In the genomic region with DNA sequence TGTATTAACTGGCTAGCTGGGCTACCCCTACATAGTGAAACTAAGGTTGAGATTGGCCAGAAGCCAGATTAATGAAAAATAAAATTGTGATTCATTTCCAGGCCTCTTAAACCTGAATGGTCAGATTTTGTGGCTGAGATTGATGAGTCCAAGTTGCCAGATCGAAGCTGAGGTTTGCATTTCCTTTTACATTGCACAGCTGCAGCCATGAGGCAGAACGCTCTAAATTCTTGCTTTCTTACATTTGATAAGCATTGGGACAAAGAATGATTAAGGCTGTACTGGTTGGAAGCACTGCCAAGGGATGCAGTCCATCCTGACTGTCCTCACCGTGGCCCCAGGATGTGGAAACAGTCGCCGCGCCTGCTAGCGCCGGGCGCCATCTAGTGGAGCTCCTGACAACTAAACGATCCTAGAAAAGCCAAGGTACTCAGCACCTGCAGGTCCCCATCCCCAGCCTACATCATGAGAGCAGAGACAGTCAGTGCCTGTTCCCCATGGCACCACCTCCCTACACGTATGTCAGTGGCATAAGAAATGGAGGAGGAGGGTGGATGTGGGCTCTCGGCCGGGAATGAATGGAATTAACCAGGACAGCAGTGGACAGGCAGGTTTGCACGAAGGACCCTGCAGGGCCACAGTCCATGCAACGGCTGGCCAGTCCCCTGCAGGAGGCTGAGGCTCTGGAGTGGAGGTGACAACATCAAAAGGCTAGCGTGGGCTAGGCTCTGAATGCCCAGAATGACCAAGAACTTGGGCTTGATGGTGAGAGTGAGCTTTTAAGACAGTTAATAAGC, we compare ENCODE assay signal across 8 cellular contexts. TPM values are rescaled to one million over a fixed set of nuclear protein-coding genes. Genes with fewer than 3 reads are reported as not detected.
DNase-seq lines count a peak whose midpoint lies in the region; ATAC-seq and TF ChIP-seq lines count a peak whose summit lies in the region.

No MANE protein-coding gene starts in this region.

- peak overlapping the region in 1 of 5 donors; percentile 60 for H3K27ac ChIP-seq in adrenal gland
- H3K27ac ChIP-seq in right atrium auricular region = no peak overlapping the region

- 21 to 49% (median 26%) methylated on average over 8 to 16 of the region's 16 CpGs for WGBS in adrenal gland, 4 donors

- peaks cover 0 to 5% of the 10 kb centered on the region in 2 donors for H3K4me1 ChIP-seq in adrenal gland (replicated peaks in 1 of 2)
- H3K4me1 ChIP-seq in right atrium auricular region = peaks cover 0 to 21% of the 10 kb centered on the region in 2 donors

- DNase-seq in DMS79 treated with DMSO at 0.1 percent for 48 hours (lab: John Stamatoyannopoulos, UW) (peak; percentile 30), DMS79 (lab: John Stamatoyannopoulos, UW) (no peak), NCI-H1436 (lab: John Stamatoyannopoulos, UW) (peak; percentile 63), T-helper 1 cell (peak; percentile 28 to 63 (median 45)), adrenal gland (peak; percentile 72 to 91 (median 83)), right atrium auricular region (ENCODE audit: low spot score) (peak; percentile 77), sciatic nerve (ENCODE audit: low spot score) (peak; percentile 83)

- intact Hi-C loops in adrenal gland (cut with DNase I) (loop anchor here (5.0 to 10.0 kb wide), 3 partner anchors 318 to 598 kb away; no protein-coding TSS in a partner anchor), sciatic nerve (cut with DNase I) (loop anchor here (2.0 to 10.0 kb wide), 2 partner anchors 456 to 608 kb away; no protein-coding TSS in a partner anchor)

- TF ChIP-seq POLR2A in adrenal gland (IDR thresholded peaks at IDR 0.05) = no peak

- H3K36me3 ChIP-seq in adrenal gland (replicated peaks in 1 of 2) = peaks cover 0 to 27% of the 10 kb centered on the region in 2 donors
- peaks cover 56% of the 10 kb centered on the region for H3K36me3 ChIP-seq in right atrium auricular region

- H3K27me3 ChIP-seq in adrenal gland (no peaks in the 10 kb centered on the region), right atrium auricular region (no peaks in the 10 kb centered on the region)

- H3K9me3 ChIP-seq in adrenal gland (replicated peaks in 1 of 3) (no peaks in the 10 kb centered on the region), right atrium auricular region (peaks cover 0 to 3% of the 10 kb centered on the region in 2 donors)

- peak; percentile 77 to 94 (median 90) for TF ChIP-seq CTCF in adrenal gland (IDR thresholded peaks at IDR 0.05)
- TF ChIP-seq CTCF in right atrium auricular region (IDR thresholded peaks at IDR 0.05) = peak; percentile 79 to 90

- ATAC-seq in sciatic nerve = peak; percentile 85
- ATAC-seq in GM19035 (IDR thresholded peaks at IDR 0.05; ENCODE audit: unreplicated experiment) = no peak

- H3K4me3 ChIP-seq in adrenal gland (no peak overlapping the region), right atrium auricular region (no peak overlapping the region)

RNA-seq across cellular contexts. Expression of a gene that starts 19.0 kb away (rescaled TPM):
- total RNA-seq in adrenal gland (10 to 100 TPM; 15.7 to 46.7 (median 25.9) TPM), right atrium auricular region (10 to 100 TPM; 43.5 to 77.2 TPM), sciatic nerve (48.3 TPM)
- 10 to 100 TPM; 12.9 to 36.3 (median 21.6) TPM for polyA plus RNA-seq in adrenal gland
